ENCODE assay signal across 8 cellular contexts in the genomic region with DNA sequence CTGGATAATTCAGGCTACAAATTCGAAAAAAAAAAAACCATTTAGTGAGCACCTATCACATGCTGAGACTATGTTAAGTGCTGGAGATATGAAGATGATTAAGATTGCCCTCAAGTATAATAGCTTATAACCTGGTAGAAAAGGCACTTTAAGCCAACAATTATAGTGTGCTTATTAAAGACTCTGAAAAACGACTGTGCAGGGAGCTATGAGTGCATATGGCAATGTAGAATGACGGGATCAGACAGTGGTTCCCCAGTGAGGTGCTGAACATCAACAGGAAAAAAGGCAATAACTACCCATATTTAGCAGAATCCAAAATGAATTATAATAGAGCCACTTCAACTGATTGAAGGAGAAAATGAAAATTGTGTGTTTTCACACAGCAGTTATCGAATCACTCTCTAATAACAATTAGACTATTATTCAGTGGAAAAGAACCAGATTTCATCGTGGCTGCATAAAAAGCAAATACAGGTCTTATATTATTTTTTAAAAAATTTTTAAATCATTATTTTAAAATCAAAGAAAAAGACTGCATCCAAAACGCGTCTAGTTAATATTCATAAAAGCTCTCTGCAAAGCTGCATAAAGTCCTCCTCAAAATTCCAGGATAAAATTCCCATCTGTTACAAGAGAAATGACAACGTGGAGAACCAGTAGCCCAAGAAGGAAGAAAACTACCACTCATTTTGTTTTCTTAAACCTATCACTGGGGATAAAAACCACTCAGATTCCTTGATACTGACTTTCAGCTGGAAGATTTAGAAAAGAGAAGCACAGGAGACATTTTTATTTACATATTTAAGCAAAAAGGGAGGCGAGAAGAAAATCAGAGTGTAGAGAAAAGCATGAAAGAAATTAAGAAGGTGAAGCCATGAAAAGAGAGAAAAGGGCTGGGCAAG. TPM values are rescaled to one million over a fixed set of nuclear protein-coding genes. Genes with fewer than 3 reads are reported as not detected.
DNase-seq lines count a peak whose midpoint lies in the region; ATAC-seq and TF ChIP-seq lines count a peak whose summit lies in the region.

No MANE protein-coding gene starts in this region.

- WGBS in mesenchymal stem cell = 27% methylated on average over 6 of the region's 9 CpGs

- peaks cover 16% of the 10 kb centered on the region for H3K27me3 Mint-ChIP-seq in brain

- TF ChIP-seq CTCF in brain (conservative IDR thresholded peaks at IDR 0.05) = no peak

- no peaks in the 10 kb centered on the region for H3K27me3 ChIP-seq in BLaER1
- H3K27me3 ChIP-seq in mesenchymal stem cell (ENCODE audit: control insufficient read depth in 1 of 2, insufficient read depth in 1 of 2, low read length in 2 of 2) = no peaks in the 10 kb centered on the region

- H3K18ac ChIP-seq in mesenchymal stem cell (ENCODE audit: low read depth in 1 of 2, low read length in 2 of 2) = no peak overlapping the region

- H3K9me3 Mint-ChIP-seq in brain = no peaks in the 10 kb centered on the region

- no peak for ATAC-seq in HG02870 (IDR thresholded peaks at IDR 0.05; ENCODE audit: unreplicated experiment)

- no peak overlapping the region for H2BK15ac ChIP-seq in mesenchymal stem cell (ENCODE audit: low read depth, poor library complexity, severe bottlenecking)

- H3K79me1 ChIP-seq in mesenchymal stem cell (replicated peaks; ENCODE audit: low read length, poor library complexity, severe bottlenecking) = peaks cover 8% of the 10 kb centered on the region

- no peak overlapping the region for H3K23ac ChIP-seq in mesenchymal stem cell (ENCODE audit: low read length in 2 of 2)

- no peak overlapping the region for H2BK120ac ChIP-seq in mesenchymal stem cell (ENCODE audit: low read depth, low read length)

- peak overlapping the region; percentile 84 for H3K4me2 ChIP-seq in BLaER1
- H3K4me2 ChIP-seq in mesenchymal stem cell (ENCODE audit: low read length, poor library complexity, severe bottlenecking) = peak overlapping the region; percentile 59

- H3K4me3 Mint-ChIP-seq in brain = peak overlapping the region; percentile 92 to 100 (median 98)

- H2BK12ac ChIP-seq in mesenchymal stem cell (ENCODE audit: low read length in 2 of 2) = no peak overlapping the region

- peaks cover 48% of the 10 kb centered on the region for H3K4me1 Mint-ChIP-seq in brain

- no peak overlapping the region for H2AFZ ChIP-seq in mesenchymal stem cell (ENCODE audit: low read depth, low read length)

- H3K36me3 ChIP-seq in BLaER1 = no peaks in the 10 kb centered on the region
- H3K36me3 ChIP-seq in KOPT-K1 (ENCODE audit: insufficient read depth, low read length) = no peaks in the 10 kb centered on the region
- H3K36me3 ChIP-seq in mesenchymal stem cell (ENCODE audit: control insufficient read depth in 1 of 2, insufficient read depth in 2 of 2, low read depth in 1 of 2, low read length in 2 of 2) = no peaks in the 10 kb centered on the region

- no peaks in the 10 kb centered on the region for H4K20me1 ChIP-seq in BLaER1

- H3K36me3 Mint-ChIP-seq in brain = no peaks in the 10 kb centered on the region

- no peak overlapping the region for H4K8ac ChIP-seq in mesenchymal stem cell (ENCODE audit: low read length)

- no peaks in the 10 kb centered on the region for H3K9me3 ChIP-seq in BLaER1
- no peaks in the 10 kb centered on the region for H3K9me3 ChIP-seq in KOPT-K1 (ENCODE audit: insufficient read depth, low read length, poor library complexity, severe bottlenecking)
- H3K9me3 ChIP-seq in mesenchymal stem cell (ENCODE audit: control insufficient read depth, low read length) = no peaks in the 10 kb centered on the region

- H3K27ac ChIP-seq in BLaER1 = peak overlapping the region; percentile 86
- peak overlapping the region; percentile 66 for H3K27ac ChIP-seq in KOPT-K1 (ENCODE audit: low read depth, low read length, poor library complexity, severe bottlenecking)
- H3K27ac ChIP-seq in mesenchymal stem cell (ENCODE audit: low read length, poor library complexity, severe bottlenecking) = peak overlapping the region; percentile 91

- no peak overlapping the region for H2AK5ac ChIP-seq in mesenchymal stem cell (ENCODE audit: low read length, severe bottlenecking)

- H4K91ac ChIP-seq in mesenchymal stem cell (ENCODE audit: low read length) = no peak overlapping the region

- H3K4ac ChIP-seq in mesenchymal stem cell (ENCODE audit: low read depth in 1 of 2, low read length in 2 of 2) = peak overlapping the region in 1 of 2 experiments; percentile 75

- DNase-seq in mesenchymal stem cell (peak; percentile 34), HuH-7 (ENCODE audit: low spot score) (no peak), cortex of kidney (lab: John Stamatoyannopoulos, UW) (no peak), NCI-H2029 treated with DMSO at 0.1 percent for 48 hours (lab: John Stamatoyannopoulos, UW) (no peak)

- no peak overlapping the region for H3K14ac ChIP-seq in mesenchymal stem cell (ENCODE audit: low read length in 2 of 2)

- H3K27ac Mint-ChIP-seq in brain = peak overlapping the region; percentile 97 to 100 (median 99)

- peak overlapping the region; percentile 88 for H3K9ac ChIP-seq in BLaER1
- peak overlapping the region; percentile 100 for H3K9ac ChIP-seq in mesenchymal stem cell (ENCODE audit: low read length)

- no peak overlapping the region for H2BK5ac ChIP-seq in mesenchymal stem cell (ENCODE audit: low read depth, low read length, poor library complexity, severe bottlenecking)

- H3K4me3 ChIP-seq in BLaER1 (peak overlapping the region; percentile 85), mesenchymal stem cell (ENCODE audit: insufficient read depth in 1 of 2, low read depth in 1 of 2, low read length in 2 of 2) (peak overlapping the region in 1 of 2 experiments; percentile 99)

- H3K4me1 ChIP-seq in BLaER1 (peaks cover 22% of the 10 kb centered on the region), mesenchymal stem cell (ENCODE audit: control insufficient read depth, insufficient read depth, low read depth, low read length) (no peaks in the 10 kb centered on the region)

RNA-seq across cellular contexts. Expression of a gene that starts 1.1 kb away (rescaled TPM):
- polyA plus RNA-seq in brain (ENCODE audit: insufficient read depth, low read depth, low replicate concordance) = 21.7 TPM
- 28.6 TPM for polyA plus RNA-seq in mesenchymal stem cell (2013, experiment 1 of 2)
- polyA plus RNA-seq in mesenchymal stem cell (2013, experiment 2 of 2) = 29.2 TPM
